14 cellular contexts compared by ENCODE assay signal in the genomic region with DNA sequence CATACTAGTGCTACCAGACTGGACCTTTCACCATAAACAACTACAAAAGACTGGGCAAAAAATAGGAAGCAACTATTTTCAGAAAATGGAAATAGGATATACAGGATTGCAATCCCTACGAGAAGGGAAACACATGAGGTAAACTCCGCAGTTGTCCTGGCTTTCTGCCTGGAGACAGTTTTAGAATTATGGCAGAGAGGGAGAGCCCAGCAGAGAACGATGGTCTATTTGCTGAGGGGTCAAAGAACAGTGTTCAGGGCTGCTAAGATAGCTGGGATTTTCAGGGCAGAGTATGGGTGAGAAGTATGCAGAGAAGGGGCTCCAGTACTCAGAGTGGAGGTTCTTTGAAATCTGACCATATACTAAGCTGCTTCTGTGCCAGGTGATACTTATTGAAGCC.
DNase-seq lines count a peak whose midpoint lies in the region; ATAC-seq and TF ChIP-seq lines count a peak whose summit lies in the region.
"Had no signal": no experiment of that assay in that cellular context is flagged by ENCODE, and none has a peak within 500 bp of the region (broad histone marks: within the 10 kb centered on the region; RNA-seq: fewer than 3 reads in every experiment).

No MANE protein-coding gene starts in this region.

- H4K20me1 ChIP-seq in hepatocyte (ENCODE audit: insufficient read depth, poor library complexity, severe bottlenecking), result no peaks in the 10 kb centered on the region
- H4K20me1 ChIP-seq: BLaER1 treated with 17β-estradiol and CSF1 and Interleukin-3, amounts not matched to agents 10 nM and 100 nM had no signal

- H3K79me2 ChIP-seq in hepatocyte, result no peaks in the 10 kb centered on the region

- H3K27me3 Mint-ChIP-seq in nephron (ENCODE audit: low read depth), result peaks cover 9% of the 10 kb centered on the region
- no peaks in the 10 kb centered on the region for H3K27me3 Mint-ChIP-seq in endothelial cell (ENCODE audit: unreplicated experiment)
- no peaks in the 10 kb centered on the region; the same call in 1 of the 2 replicates for H3K27me3 Mint-ChIP-seq in WTC11 (ENCODE audit: low read depth)

- peak overlapping the region; percentile 28 for H3K4me2 ChIP-seq in hepatocyte
- H3K4me2 ChIP-seq: BLaER1 treated with 17β-estradiol and CSF1 and Interleukin-3, amounts not matched to agents 10 nM and 100 nM; GM23338 had no signal

- no peak overlapping the region for H2AFZ ChIP-seq in hepatocyte
- H2AFZ ChIP-seq: GM23338 had no signal

- no peaks in the 10 kb centered on the region for H3K9me3 ChIP-seq in hepatocyte (ENCODE audit: low read depth)
- H3K9me3 ChIP-seq: BLaER1 treated with 17β-estradiol and CSF1 and Interleukin-3, amounts not matched to agents 10 nM and 100 nM had no signal

- H3K4me1 ChIP-seq in hepatocyte (ENCODE audit: insufficient read depth), result peaks cover 8% of the 10 kb centered on the region
- H3K4me1 ChIP-seq: BLaER1 treated with 17β-estradiol and CSF1 and Interleukin-3, amounts not matched to agents 10 nM and 100 nM had no signal

- H3K27ac Mint-ChIP-seq in nephron (peak overlapping the region in 2 of 3 experiments; percentile 19 to 25), endothelial cell (ENCODE audit: unreplicated experiment) (no peak overlapping the region), WTC11 (no peak overlapping the region)
- H3K27ac Mint-ChIP-seq: CD4-positive, CD25-positive, alpha-beta regulatory T cell; GM23338 had no signal

- H3K4me3 ChIP-seq in hepatocyte, result no peak overlapping the region
- H3K4me3 ChIP-seq: BLaER1 treated with 17β-estradiol and CSF1 and Interleukin-3, amounts not matched to agents 10 nM and 100 nM; GM23338 had no signal

- H3K36me3 ChIP-seq in hepatocyte (replicated peaks; ENCODE audit: insufficient read depth, low read depth), result no peaks in the 10 kb centered on the region
- H3K36me3 ChIP-seq: BLaER1 treated with 17β-estradiol and CSF1 and Interleukin-3, amounts not matched to agents 10 nM and 100 nM had no signal

- POLR2A ChIA-PET in WTC11 (lab: Charles Lee), result interaction anchor here (0.7 kb wide), 1 partner anchor 93 kb away, joined by 3 read pairs; no protein-coding TSS in a partner anchor

- DNase-seq in left ventricle myocardium superior (no peak), cardiac septum (ENCODE audit: low spot score) (no peak), hepatocyte (ENCODE audit: low spot score) (no peak), glomerular visceral epithelial cell (ENCODE audit: extremely low spot score) (no peak), endothelial cell (ENCODE audit: low spot score) (no peak), WTC11 (ENCODE audit: low spot score) (no peak)
- DNase-seq: ACHN; Calu3; CD4-positive, CD25-positive, alpha-beta regulatory T cell; DMS79; H7 had no signal

- H3K36me3 Mint-ChIP-seq in nephron (ENCODE audit: low read depth) (no peaks in the 10 kb centered on the region), endothelial cell (ENCODE audit: low read depth, unreplicated experiment) (peaks cover 11% of the 10 kb centered on the region), WTC11 (no peaks in the 10 kb centered on the region)
- H3K36me3 Mint-ChIP-seq: CD4-positive, CD25-positive, alpha-beta regulatory T cell had no signal

- 54% methylated on average over 3 of the region's 3 CpGs for WGBS in hepatocyte (ENCODE audit: low lambda C conversion rate, missing lambda C conversion rate)

- H3K27ac ChIP-seq in hepatocyte, result no peak overlapping the region
- H3K27ac ChIP-seq: BLaER1 treated with 17β-estradiol and CSF1 and Interleukin-3, amounts not matched to agents 10 nM and 100 nM had no signal

- TF ChIP-seq CTCF in hepatocyte (IDR thresholded peaks at IDR 0.05; ENCODE audit: poor library complexity) (no peak), nephron (IDR thresholded peaks at IDR 0.05; ENCODE audit: unreplicated experiment in 3 of 3) (no peak), endothelial cell (IDR thresholded peaks at IDR 0.05; ENCODE audit: unreplicated experiment) (no peak), WTC11 (IDR thresholded peaks at IDR 0.05) (no peak)

- H3K9me2 ChIP-seq in hepatocyte (replicated peaks; ENCODE audit: insufficient read depth), result no peaks in the 10 kb centered on the region

- H3K4me1 Mint-ChIP-seq in nephron (peaks cover 29% of the 10 kb centered on the region), endothelial cell (ENCODE audit: unreplicated experiment) (peaks cover 22% of the 10 kb centered on the region), WTC11 (no peaks in the 10 kb centered on the region)
- H3K4me1 Mint-ChIP-seq: CD4-positive, CD25-positive, alpha-beta regulatory T cell; GM23338 had no signal

- H3K9me3 Mint-ChIP-seq in nephron (no peaks in the 10 kb centered on the region), endothelial cell (ENCODE audit: unreplicated experiment) (no peaks in the 10 kb centered on the region), WTC11 (no peaks in the 10 kb centered on the region)
- H3K9me3 Mint-ChIP-seq: CD4-positive, CD25-positive, alpha-beta regulatory T cell; GM23338 had no signal

- intact Hi-C loops in left ventricle myocardium superior (cut with micrococcal nuclease), result no loop called here
- intact Hi-C loops in cardiac septum (cut with DNase I), result no loop called here

- CTCF ChIA-PET in WTC11 (lab: Charles Lee), result interaction anchor here (0.7 to 1.3 kb wide), 2 partner anchors 13 to 14 kb away, joined by 3 to 4 read pairs; no protein-coding TSS in a partner anchor

- H3K27me3 ChIP-seq in hepatocyte, result no peaks in the 10 kb centered on the region
- H3K27me3 ChIP-seq: BLaER1 treated with 17β-estradiol and CSF1 and Interleukin-3, amounts not matched to agents 10 nM and 100 nM had no signal

- H3K4me3 Mint-ChIP-seq in nephron, result no peak overlapping the region
- no peak overlapping the region for H3K4me3 Mint-ChIP-seq in endothelial cell (ENCODE audit: unreplicated experiment)
- H3K4me3 Mint-ChIP-seq in WTC11, result no peak overlapping the region
- H3K4me3 Mint-ChIP-seq: CD4-positive, CD25-positive, alpha-beta regulatory T cell; GM23338 had no signal

- ATAC-seq in left ventricle myocardium superior (peak; percentile 50), WTC11 (no peak)
- ATAC-seq: GM23338 had no signal

TF ChIP-seq in WTC11, 78 proteins besides CTCF, POLR2A, EP300 and RAD21 (continues in another document):
- no peak for TF ChIP-seq MYBL2 (CRISPR knock-in tag; IDR thresholded peaks at IDR 0.05)
- no peak for TF ChIP-seq ZNF671 (CRISPR knock-in tag; IDR thresholded peaks at IDR 0.05)
- TF ChIP-seq ZNF232 (CRISPR knock-in tag; IDR thresholded peaks at IDR 0.05), result no peak
- no peak for TF ChIP-seq OVOL2 (CRISPR knock-in tag; IDR thresholded peaks at IDR 0.05; ENCODE audit: borderline replicate concordance)
- TF ChIP-seq JUN (CRISPR knock-in tag; IDR thresholded peaks at IDR 0.05), result no peak
- no peak for TF ChIP-seq MLX (CRISPR knock-in tag; IDR thresholded peaks at IDR 0.05)
- TF ChIP-seq TP53 (CRISPR knock-in tag; IDR thresholded peaks at IDR 0.05), result no peak
- no peak for TF ChIP-seq RORB (CRISPR knock-in tag; IDR thresholded peaks at IDR 0.05)
- no peak for TF ChIP-seq ATF2 (CRISPR knock-in tag; IDR thresholded peaks at IDR 0.05; ENCODE audit: borderline replicate concordance, low read depth)
- TF ChIP-seq, protein P1, sequence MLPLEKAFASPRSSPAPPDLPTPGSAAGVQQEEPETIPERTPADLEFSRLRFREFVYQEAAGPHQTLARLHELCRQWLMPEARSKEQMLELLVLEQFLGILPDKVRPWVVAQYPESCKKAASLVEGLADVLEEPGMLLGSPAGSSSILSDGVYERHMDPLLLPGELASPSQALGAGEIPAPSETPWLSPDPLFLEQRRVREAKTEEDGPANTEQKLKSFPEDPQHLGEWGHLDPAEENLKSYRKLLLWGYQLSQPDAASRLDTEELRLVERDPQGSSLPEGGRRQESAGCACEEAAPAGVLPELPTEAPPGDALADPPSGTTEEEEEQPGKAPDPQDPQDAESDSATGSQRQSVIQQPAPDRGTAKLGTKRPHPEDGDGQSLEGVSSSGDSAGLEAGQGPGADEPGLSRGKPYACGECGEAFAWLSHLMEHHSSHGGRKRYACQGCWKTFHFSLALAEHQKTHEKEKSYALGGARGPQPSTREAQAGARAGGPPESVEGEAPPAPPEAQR (CRISPR knock-in tag; IDR thresholded peaks at IDR 0.05), result no peak
- no peak for TF ChIP-seq CBFB (CRISPR knock-in tag; IDR thresholded peaks at IDR 0.05; ENCODE audit: low read depth)
- no peak for TF ChIP-seq ETV6 (CRISPR knock-in tag; IDR thresholded peaks at IDR 0.05)

Comparison
In these comparisons a context has a peak if more than half of its experiments do, and no peak if none do; other contexts are left out.
1. H3K27ac Mint-ChIP-seq: peak in nephron (2 of 3); none in endothelial cell (single experiment) and WTC11 (single experiment).